In the genomic region with DNA sequence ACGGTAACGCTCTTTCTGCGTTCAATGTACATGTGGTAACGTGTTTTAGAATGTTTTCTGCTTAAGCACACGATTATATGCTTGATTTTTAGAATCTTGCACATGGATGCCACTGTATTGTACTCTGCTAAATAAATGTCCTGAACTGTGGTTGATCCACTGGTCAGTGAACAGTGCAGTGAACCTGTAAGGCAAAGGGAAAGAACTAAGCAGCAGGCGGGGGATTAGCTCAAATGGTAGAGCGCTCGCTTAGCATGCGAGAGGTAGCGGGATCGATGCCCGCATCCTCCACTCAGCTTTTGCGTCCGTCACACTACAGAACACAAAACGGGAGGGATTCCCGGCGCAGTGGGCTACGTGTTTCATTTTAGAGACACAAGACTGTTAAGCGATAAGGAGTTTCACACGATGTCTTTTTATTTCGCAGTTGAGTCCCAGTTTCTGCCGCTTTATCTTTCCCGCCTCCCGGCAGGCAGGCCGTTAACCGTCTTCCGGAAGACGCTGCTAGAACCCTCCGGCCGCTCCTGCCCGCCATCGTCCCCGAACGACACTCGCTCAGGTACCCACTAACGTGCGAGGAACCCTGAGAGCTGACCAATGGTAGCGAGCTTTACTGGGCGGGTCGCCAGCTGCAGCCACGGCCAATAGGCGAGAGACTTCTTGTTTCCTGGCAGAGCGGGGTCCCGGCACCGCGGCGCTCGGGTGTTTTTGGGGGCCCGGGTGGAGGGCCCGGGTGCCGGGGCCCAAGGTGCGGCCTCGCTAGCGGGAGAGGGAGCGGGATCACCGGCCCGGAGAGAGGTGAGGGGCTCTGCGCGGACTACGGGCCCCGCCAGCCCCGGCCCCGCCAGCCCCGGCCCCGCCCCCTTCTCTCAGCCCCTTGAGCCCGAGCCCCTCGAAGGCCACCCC, we compare ENCODE assay signal across 1 cellular context.
TF ChIP-seq lines count a peak whose summit lies in the region.

A gene with protein sequence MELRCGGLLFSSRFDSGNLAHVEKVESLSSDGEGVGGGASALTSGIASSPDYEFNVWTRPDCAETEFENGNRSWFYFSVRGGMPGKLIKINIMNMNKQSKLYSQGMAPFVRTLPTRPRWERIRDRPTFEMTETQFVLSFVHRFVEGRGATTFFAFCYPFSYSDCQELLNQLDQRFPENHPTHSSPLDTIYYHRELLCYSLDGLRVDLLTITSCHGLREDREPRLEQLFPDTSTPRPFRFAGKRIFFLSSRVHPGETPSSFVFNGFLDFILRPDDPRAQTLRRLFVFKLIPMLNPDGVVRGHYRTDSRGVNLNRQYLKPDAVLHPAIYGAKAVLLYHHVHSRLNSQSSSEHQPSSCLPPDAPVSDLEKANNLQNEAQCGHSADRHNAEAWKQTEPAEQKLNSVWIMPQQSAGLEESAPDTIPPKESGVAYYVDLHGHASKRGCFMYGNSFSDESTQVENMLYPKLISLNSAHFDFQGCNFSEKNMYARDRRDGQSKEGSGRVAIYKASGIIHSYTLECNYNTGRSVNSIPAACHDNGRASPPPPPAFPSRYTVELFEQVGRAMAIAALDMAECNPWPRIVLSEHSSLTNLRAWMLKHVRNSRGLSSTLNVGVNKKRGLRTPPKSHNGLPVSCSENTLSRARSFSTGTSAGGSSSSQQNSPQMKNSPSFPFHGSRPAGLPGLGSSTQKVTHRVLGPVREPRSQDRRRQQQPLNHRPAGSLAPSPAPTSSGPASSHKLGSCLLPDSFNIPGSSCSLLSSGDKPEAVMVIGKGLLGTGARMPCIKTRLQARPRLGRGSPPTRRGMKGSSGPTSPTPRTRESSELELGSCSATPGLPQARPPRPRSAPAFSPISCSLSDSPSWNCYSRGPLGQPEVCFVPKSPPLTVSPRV (plus strand): TSS at position 673 of the 906 bp plus-strand sequence. CDS start 1,291 bp downstream, outside the sequence.

TF ChIP-seq in WTC11, 78 proteins besides CTCF, POLR2A, EP300 and RAD21 (continued from another document):
- peak; percentile 80 for TF ChIP-seq SP1 (CRISPR knock-in tag; conservative IDR thresholded peaks at IDR 0.05)
- peak; percentile 77 for TF ChIP-seq GABPB1 (CRISPR knock-in tag; IDR thresholded peaks at IDR 0.05)
- 0 out of 2 replicates have a peak, but pooled peaks have one; percentile 62 for TF ChIP-seq NFATC4 (CRISPR knock-in tag; IDR thresholded peaks at IDR 0.05)
- peak; percentile 79; the same call in 1 of the 2 replicates for TF ChIP-seq ZNF138 (CRISPR knock-in tag; conservative IDR thresholded peaks at IDR 0.05)
- TF ChIP-seq, protein P1, sequence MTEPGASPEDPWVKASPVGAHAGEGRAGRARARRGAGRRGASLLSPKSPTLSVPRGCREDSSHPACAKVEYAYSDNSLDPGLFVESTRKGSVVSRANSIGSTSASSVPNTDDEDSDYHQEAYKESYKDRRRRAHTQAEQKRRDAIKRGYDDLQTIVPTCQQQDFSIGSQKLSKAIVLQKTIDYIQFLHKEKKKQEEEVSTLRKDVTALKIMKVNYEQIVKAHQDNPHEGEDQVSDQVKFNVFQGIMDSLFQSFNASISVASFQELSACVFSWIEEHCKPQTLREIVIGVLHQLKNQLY (CRISPR knock-in tag; IDR thresholded peaks at IDR 0.05) = no peak
- TF ChIP-seq, protein P2, sequence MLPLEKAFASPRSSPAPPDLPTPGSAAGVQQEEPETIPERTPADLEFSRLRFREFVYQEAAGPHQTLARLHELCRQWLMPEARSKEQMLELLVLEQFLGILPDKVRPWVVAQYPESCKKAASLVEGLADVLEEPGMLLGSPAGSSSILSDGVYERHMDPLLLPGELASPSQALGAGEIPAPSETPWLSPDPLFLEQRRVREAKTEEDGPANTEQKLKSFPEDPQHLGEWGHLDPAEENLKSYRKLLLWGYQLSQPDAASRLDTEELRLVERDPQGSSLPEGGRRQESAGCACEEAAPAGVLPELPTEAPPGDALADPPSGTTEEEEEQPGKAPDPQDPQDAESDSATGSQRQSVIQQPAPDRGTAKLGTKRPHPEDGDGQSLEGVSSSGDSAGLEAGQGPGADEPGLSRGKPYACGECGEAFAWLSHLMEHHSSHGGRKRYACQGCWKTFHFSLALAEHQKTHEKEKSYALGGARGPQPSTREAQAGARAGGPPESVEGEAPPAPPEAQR (CRISPR knock-in tag; IDR thresholded peaks at IDR 0.05) = no peak
- no peak for TF ChIP-seq RELA (CRISPR knock-in tag; IDR thresholded peaks at IDR 0.05; ENCODE audit: borderline replicate concordance)
- TF ChIP-seq, protein P3, sequence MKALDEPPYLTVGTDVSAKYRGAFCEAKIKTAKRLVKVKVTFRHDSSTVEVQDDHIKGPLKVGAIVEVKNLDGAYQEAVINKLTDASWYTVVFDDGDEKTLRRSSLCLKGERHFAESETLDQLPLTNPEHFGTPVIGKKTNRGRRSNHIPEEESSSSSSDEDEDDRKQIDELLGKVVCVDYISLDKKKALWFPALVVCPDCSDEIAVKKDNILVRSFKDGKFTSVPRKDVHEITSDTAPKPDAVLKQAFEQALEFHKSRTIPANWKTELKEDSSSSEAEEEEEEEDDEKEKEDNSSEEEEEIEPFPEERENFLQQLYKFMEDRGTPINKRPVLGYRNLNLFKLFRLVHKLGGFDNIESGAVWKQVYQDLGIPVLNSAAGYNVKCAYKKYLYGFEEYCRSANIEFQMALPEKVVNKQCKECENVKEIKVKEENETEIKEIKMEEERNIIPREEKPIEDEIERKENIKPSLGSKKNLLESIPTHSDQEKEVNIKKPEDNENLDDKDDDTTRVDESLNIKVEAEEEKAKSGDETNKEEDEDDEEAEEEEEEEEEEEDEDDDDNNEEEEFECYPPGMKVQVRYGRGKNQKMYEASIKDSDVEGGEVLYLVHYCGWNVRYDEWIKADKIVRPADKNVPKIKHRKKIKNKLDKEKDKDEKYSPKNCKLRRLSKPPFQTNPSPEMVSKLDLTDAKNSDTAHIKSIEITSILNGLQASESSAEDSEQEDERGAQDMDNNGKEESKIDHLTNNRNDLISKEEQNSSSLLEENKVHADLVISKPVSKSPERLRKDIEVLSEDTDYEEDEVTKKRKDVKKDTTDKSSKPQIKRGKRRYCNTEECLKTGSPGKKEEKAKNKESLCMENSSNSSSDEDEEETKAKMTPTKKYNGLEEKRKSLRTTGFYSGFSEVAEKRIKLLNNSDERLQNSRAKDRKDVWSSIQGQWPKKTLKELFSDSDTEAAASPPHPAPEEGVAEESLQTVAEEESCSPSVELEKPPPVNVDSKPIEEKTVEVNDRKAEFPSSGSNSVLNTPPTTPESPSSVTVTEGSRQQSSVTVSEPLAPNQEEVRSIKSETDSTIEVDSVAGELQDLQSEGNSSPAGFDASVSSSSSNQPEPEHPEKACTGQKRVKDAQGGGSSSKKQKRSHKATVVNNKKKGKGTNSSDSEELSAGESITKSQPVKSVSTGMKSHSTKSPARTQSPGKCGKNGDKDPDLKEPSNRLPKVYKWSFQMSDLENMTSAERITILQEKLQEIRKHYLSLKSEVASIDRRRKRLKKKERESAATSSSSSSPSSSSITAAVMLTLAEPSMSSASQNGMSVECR (CRISPR knock-in tag; IDR thresholded peaks at IDR 0.05; ENCODE audit: borderline replicate concordance) = 0 out of 2 replicates have a peak, but pooled peaks have one; percentile 16
- peak; percentile 74 for TF ChIP-seq OVOL2 (CRISPR knock-in tag; IDR thresholded peaks at IDR 0.05; ENCODE audit: borderline replicate concordance)
- TF ChIP-seq TEAD1 (CRISPR knock-in tag; IDR thresholded peaks at IDR 0.05) = peak; percentile 57
- TF ChIP-seq, protein P4, sequence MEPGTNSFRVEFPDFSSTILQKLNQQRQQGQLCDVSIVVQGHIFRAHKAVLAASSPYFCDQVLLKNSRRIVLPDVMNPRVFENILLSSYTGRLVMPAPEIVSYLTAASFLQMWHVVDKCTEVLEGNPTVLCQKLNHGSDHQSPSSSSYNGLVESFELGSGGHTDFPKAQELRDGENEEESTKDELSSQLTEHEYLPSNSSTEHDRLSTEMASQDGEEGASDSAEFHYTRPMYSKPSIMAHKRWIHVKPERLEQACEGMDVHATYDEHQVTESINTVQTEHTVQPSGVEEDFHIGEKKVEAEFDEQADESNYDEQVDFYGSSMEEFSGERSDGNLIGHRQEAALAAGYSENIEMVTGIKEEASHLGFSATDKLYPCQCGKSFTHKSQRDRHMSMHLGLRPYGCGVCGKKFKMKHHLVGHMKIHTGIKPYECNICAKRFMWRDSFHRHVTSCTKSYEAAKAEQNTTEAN (CRISPR knock-in tag; IDR thresholded peaks at IDR 0.05) = no peak
- peak; percentile 91 for TF ChIP-seq NFYB (CRISPR knock-in tag; conservative IDR thresholded peaks at IDR 0.05; ENCODE audit: low read depth)
- TF ChIP-seq, protein P5, sequence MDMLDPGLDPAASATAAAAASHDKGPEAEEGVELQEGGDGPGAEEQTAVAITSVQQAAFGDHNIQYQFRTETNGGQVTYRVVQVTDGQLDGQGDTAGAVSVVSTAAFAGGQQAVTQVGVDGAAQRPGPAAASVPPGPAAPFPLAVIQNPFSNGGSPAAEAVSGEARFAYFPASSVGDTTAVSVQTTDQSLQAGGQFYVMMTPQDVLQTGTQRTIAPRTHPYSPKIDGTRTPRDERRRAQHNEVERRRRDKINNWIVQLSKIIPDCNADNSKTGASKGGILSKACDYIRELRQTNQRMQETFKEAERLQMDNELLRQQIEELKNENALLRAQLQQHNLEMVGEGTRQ (CRISPR knock-in tag; IDR thresholded peaks at IDR 0.05) = no peak
- TF ChIP-seq, protein P6, sequence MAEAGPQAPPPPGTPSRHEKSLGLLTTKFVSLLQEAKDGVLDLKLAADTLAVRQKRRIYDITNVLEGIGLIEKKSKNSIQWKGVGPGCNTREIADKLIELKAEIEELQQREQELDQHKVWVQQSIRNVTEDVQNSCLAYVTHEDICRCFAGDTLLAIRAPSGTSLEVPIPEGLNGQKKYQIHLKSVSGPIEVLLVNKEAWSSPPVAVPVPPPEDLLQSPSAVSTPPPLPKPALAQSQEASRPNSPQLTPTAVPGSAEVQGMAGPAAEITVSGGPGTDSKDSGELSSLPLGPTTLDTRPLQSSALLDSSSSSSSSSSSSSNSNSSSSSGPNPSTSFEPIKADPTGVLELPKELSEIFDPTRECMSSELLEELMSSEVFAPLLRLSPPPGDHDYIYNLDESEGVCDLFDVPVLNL (CRISPR knock-in tag; IDR thresholded peaks at IDR 0.05; ENCODE audit: borderline replicate concordance, low read depth) = no peak
- TF ChIP-seq TEAD4 (CRISPR knock-in tag; IDR thresholded peaks at IDR 0.05) = peak; percentile 36; the same call in 1 of the 2 replicates
- TF ChIP-seq, protein P7, sequence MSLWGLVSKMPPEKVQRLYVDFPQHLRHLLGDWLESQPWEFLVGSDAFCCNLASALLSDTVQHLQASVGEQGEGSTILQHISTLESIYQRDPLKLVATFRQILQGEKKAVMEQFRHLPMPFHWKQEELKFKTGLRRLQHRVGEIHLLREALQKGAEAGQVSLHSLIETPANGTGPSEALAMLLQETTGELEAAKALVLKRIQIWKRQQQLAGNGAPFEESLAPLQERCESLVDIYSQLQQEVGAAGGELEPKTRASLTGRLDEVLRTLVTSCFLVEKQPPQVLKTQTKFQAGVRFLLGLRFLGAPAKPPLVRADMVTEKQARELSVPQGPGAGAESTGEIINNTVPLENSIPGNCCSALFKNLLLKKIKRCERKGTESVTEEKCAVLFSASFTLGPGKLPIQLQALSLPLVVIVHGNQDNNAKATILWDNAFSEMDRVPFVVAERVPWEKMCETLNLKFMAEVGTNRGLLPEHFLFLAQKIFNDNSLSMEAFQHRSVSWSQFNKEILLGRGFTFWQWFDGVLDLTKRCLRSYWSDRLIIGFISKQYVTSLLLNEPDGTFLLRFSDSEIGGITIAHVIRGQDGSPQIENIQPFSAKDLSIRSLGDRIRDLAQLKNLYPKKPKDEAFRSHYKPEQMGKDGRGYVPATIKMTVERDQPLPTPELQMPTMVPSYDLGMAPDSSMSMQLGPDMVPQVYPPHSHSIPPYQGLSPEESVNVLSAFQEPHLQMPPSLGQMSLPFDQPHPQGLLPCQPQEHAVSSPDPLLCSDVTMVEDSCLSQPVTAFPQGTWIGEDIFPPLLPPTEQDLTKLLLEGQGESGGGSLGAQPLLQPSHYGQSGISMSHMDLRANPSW (CRISPR knock-in tag; conservative IDR thresholded peaks at IDR 0.05; ENCODE audit: low read depth) = no peak
TF ChIP-seq in WTC11: peak in this region for 38.
